9 cellular contexts compared by ENCODE assay signal in the genomic region with DNA sequence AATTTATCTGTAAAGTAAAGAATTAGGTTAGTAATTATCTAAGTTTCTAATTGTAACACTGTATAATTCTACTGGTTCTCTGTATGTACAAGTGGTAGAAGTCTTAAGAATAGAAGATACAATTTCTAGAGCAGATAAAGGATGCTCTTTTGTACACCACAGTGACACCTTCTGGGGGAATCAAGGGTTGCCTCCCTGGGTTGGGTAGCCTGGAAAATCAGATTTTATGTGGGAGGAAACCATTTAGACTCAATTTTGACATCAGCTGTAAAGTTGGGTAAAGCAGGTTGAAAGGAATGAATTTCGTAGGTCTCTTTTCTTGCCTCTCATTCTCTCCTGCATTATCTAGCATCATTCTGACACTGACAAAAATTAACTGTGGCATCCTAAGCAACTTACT.
DNase-seq lines count a peak whose midpoint lies in the region; ATAC-seq and TF ChIP-seq lines count a peak whose summit lies in the region.
"Had no signal": no experiment of that assay in that cellular context is flagged by ENCODE, and none has a peak within 500 bp of the region (broad histone marks: within the 10 kb centered on the region; RNA-seq: fewer than 3 reads in every experiment).

No MANE protein-coding gene starts in this region.

- peak; percentile 42 for TF ChIP-seq CTCF in MM.1S (IDR thresholded peaks at IDR 0.05; ENCODE audit: low read length)
- peak; percentile 86 for TF ChIP-seq CTCF in endodermal cell (conservative IDR thresholded peaks at IDR 0.05)

- H3K9me3 ChIP-seq in MM.1S (replicated peaks; ENCODE audit: insufficient read depth, low read length) = no peaks in the 10 kb centered on the region
- H3K9me3 ChIP-seq in endodermal cell (ENCODE audit: control insufficient read depth, low read length) = no peaks in the 10 kb centered on the region
- H3K9me3 ChIP-seq: BLaER1 had no signal

- H3K9me2 ChIP-seq in MM.1S (replicated peaks; ENCODE audit: insufficient read depth, low read length) = no peaks in the 10 kb centered on the region

- H3K4me3 ChIP-seq in MM.1S (ENCODE audit: low read length) = no peak overlapping the region
- no peak overlapping the region for H3K4me3 ChIP-seq in endodermal cell (ENCODE audit: low read length)
- H3K4me3 ChIP-seq: BLaER1 had no signal

- H3K36me3 Mint-ChIP-seq in endodermal cell (ENCODE audit: low read depth) = no peaks in the 10 kb centered on the region

- H3K4me1 Mint-ChIP-seq in endodermal cell = no peaks in the 10 kb centered on the region

- H2AFZ ChIP-seq in MM.1S (ENCODE audit: low read length) = no peak overlapping the region

- 80 to 86% methylated on average over 1 of the region's 1 CpG for WGBS in endodermal cell (ENCODE audit: insufficient coverage in 1 of 2, insufficient read length in 1 of 2), 2 experiments

- H3K79me2 ChIP-seq in MM.1S (ENCODE audit: low read length) = no peaks in the 10 kb centered on the region

- peak; percentile 3 for DNase-seq in NCI-H1694 treated with DMSO at 0.1 percent for 48 hours (lab: John Stamatoyannopoulos, UW)
- no peak for DNase-seq in NCI-H1694 (lab: John Stamatoyannopoulos, UW)
- peak; percentile 15 for DNase-seq in MM.1S
- DNase-seq in endodermal cell = peak; percentile 75
- DNase-seq in renal cortical epithelial cell (ENCODE audit: low read depth) = peak; percentile 4
- DNase-seq in HCEC 1CT = no peak
- DNase-seq in cerebellum (ENCODE audit: low spot score) = no peak

- H4K20me1 ChIP-seq in MM.1S (ENCODE audit: insufficient read depth, low read length) = no peaks in the 10 kb centered on the region
- H4K20me1 ChIP-seq: BLaER1 had no signal

- no peaks in the 10 kb centered on the region for H3K27me3 Mint-ChIP-seq in endodermal cell (ENCODE audit: insufficient read depth)

- H3K36me3 ChIP-seq in MM.1S (replicated peaks; ENCODE audit: insufficient read depth, low read length) = no peaks in the 10 kb centered on the region
- H3K36me3 ChIP-seq in endodermal cell (ENCODE audit: control insufficient read depth, insufficient read depth, low read length) = no peaks in the 10 kb centered on the region
- H3K36me3 ChIP-seq: BLaER1 had no signal

- no peak overlapping the region for H3K27ac Mint-ChIP-seq in endodermal cell

- no peaks in the 10 kb centered on the region for H3K9me3 Mint-ChIP-seq in endodermal cell

- H3F3A ChIP-seq in MM.1S (ENCODE audit: insufficient read depth, low read length) = no peaks in the 10 kb centered on the region

- no peak overlapping the region for H3K27ac ChIP-seq in MM.1S (ENCODE audit: low read length)
- H3K27ac ChIP-seq in endodermal cell (ENCODE audit: low read depth, low read length) = no peak overlapping the region
- H3K27ac ChIP-seq: BLaER1 had no signal

- no peaks in the 10 kb centered on the region for H3K27me3 ChIP-seq in MM.1S (replicated peaks; ENCODE audit: insufficient read depth, low read length)
- no peaks in the 10 kb centered on the region for H3K27me3 ChIP-seq in endodermal cell (ENCODE audit: control insufficient read depth, insufficient read depth, low read length, poor library complexity, severe bottlenecking)
- H3K27me3 ChIP-seq: BLaER1 had no signal

- ATAC-seq in GM18870 (IDR thresholded peaks at IDR 0.05; ENCODE audit: unreplicated experiment) = no peak

- no peak overlapping the region for H3K4me3 Mint-ChIP-seq in endodermal cell

- H3K4me2 ChIP-seq in MM.1S (ENCODE audit: low read depth, low read length) = no peak overlapping the region
- H3K4me2 ChIP-seq: BLaER1 had no signal

- H3K9ac ChIP-seq in MM.1S (ENCODE audit: low read length) (no peak overlapping the region), endodermal cell (ENCODE audit: extremely low read depth, low read length, poor library complexity, severe bottlenecking) (no peak overlapping the region)
- H3K9ac ChIP-seq: BLaER1 had no signal

- H3K4me1 ChIP-seq in MM.1S (ENCODE audit: low read length) (no peaks in the 10 kb centered on the region), endodermal cell (ENCODE audit: control insufficient read depth, insufficient read depth, low read length) (no peaks in the 10 kb centered on the region)
- H3K4me1 ChIP-seq: BLaER1 had no signal

Comparison
In these comparisons a context has a peak if more than half of its experiments do, and no peak if none do; other contexts are left out.
1. DNase-seq: peak in NCI-H1694 treated with DMSO at 0.1 percent for 48 hours (single experiment), MM.1S (single experiment), endodermal cell (single experiment) and renal cortical epithelial cell (single experiment); none in NCI-H1694 (single experiment), HCEC 1CT (single experiment) and cerebellum (single experiment).